9 cellular contexts compared by ENCODE assay signal in genomic region chr6:44222987-44223470, GRCh38. TPM values are rescaled to one million over a fixed set of nuclear protein-coding genes. Genes with fewer than 3 reads are reported as not detected.
DNase-seq lines count a peak whose midpoint lies in the region; ATAC-seq, FAIRE-seq and TF ChIP-seq lines count a peak whose summit lies in the region.
"Had no signal": no experiment of that assay in that cellular context is flagged by ENCODE, and none has a peak within 500 bp of the region (broad histone marks: within the 10 kb centered on the region; RNA-seq: fewer than 3 reads in every experiment).

No MANE protein-coding gene starts in this region.

- H3K4me1 Mint-ChIP-seq in GM23338: peaks cover 72% of the 10 kb centered on the region
- H3K4me1 Mint-ChIP-seq in WTC11: peaks cover 59% of the 10 kb centered on the region

- H3K27ac Mint-ChIP-seq in GM23338 (no peak overlapping the region), WTC11 (peak overlapping the region; percentile 95)

- no peaks in the 10 kb centered on the region for H3K36me3 ChIP-seq in GM23338 (ENCODE audit: insufficient read depth)
- H3K36me3 ChIP-seq in heart left ventricle: no peaks in the 10 kb centered on the region
- H3K36me3 ChIP-seq in small intestine (ENCODE audit: control insufficient read depth in 2 of 2, insufficient read depth in 2 of 2, low read length in 2 of 2): no peaks in the 10 kb centered on the region

- CTCF ChIA-PET in AG04450 (lab: Charles Lee): interaction anchor here (0.7 to 8.8 kb wide), 5 partner anchors 12 to 35 kb away, joined by 3 to 83 read pairs (median 5); no protein-coding TSS in a partner anchor
- CTCF ChIA-PET in WTC11 (lab: Charles Lee): interaction anchor here (0.6 to 10.7 kb wide), 18 partner anchors 9 to 123 kb away, joined by 3 to 174 read pairs (median 6); partner anchors contain the start of genes HSP90AB1 and SLC35B2

- H3K36me3 Mint-ChIP-seq in GM23338 (ENCODE audit: low read depth) (peaks cover 19% of the 10 kb centered on the region; the same call in 2 of the 3 replicates), WTC11 (0 out of 2 replicates have a peak, but pooled peaks cover under 1% of the 10 kb centered on the region)

- H3F3A ChIP-seq in GM23338 (replicated peaks; ENCODE audit: low read depth): peaks cover 36% of the 10 kb centered on the region

- H3K4me3 ChIP-seq in AG04450 (ENCODE audit: low read depth, low read length): peak overlapping the region; percentile 64
- peak overlapping the region; percentile 84 for H3K4me3 ChIP-seq in GM23338
- peak overlapping the region; percentile 39 to 88 (median 72) for H3K4me3 ChIP-seq in heart left ventricle
- H3K4me3 ChIP-seq in small intestine (ENCODE audit: low read depth in 1 of 2, low read length in 2 of 2): peak overlapping the region; percentile 33 to 56

- intact Hi-C loops in heart left ventricle (cut with DNase I): loop anchor here in 1 of 10 donors (5.0 kb wide), 1 partner anchor 46 kb away; no protein-coding TSS in a partner anchor

- H3K9me3 Mint-ChIP-seq in GM23338 (no peaks in the 10 kb centered on the region), WTC11 (no peaks in the 10 kb centered on the region)

- H3K27me3 Mint-ChIP-seq in GM23338 (ENCODE audit: insufficient read depth, low read depth, poor library complexity) (peaks cover 36% of the 10 kb centered on the region), WTC11 (ENCODE audit: low read depth) (no peaks in the 10 kb centered on the region)

- WGBS in heart left ventricle, 4 donors: 4 to 7% (median 5%) methylated on average over 19 to 29 of the region's 29 CpGs
- 6 to 11% (median 10%) methylated on average over 25 to 29 of the region's 29 CpGs for WGBS in small intestine, 3 donors

- peak overlapping the region; percentile 94 for H3K4me3 Mint-ChIP-seq in GM23338
- peak overlapping the region; percentile 89 for H3K4me3 Mint-ChIP-seq in WTC11

- no peak for FAIRE-seq in small intestine (lab: Jason Lieb, UNC)
- FAIRE-seq: islet of Langerhans had no signal

- TF ChIP-seq CTCF in AG04450 (IDR thresholded peaks at IDR 0.05; ENCODE audit: low read depth, low read length): no peak
- no peak for TF ChIP-seq CTCF in GM23338 (conservative IDR thresholded peaks at IDR 0.05; ENCODE audit: low read depth in 2 of 2)
- TF ChIP-seq CTCF in WTC11 (IDR thresholded peaks at IDR 0.05): no peak
- TF ChIP-seq CTCF in heart left ventricle (IDR thresholded peaks at IDR 0.05): peak in 2 of 12 donors; percentile 14 to 27

- H3K27ac ChIP-seq in AG04450 (ENCODE audit: low read depth, low read length): no peak overlapping the region
- H3K27ac ChIP-seq in GM23338 (ENCODE audit: low read depth): peak overlapping the region; percentile 26; the same call in 1 of the 2 replicates
- H3K27ac ChIP-seq in heart left ventricle: peak overlapping the region; percentile 54 to 99 (median 92)
- peak overlapping the region in 1 of 2 donors; percentile 32 for H3K27ac ChIP-seq in small intestine (ENCODE audit: low read depth in 1 of 2, low read length in 1 of 2)

- H4K20me1 ChIP-seq in GM23338 (replicated peaks; ENCODE audit: insufficient read depth): peaks cover 32% of the 10 kb centered on the region

- no peaks in the 10 kb centered on the region for H3K9me2 ChIP-seq in GM23338 (ENCODE audit: insufficient read depth)

- H3K9me3 ChIP-seq in AG04450 (ENCODE audit: control insufficient read depth, insufficient read depth, low read length): no peaks in the 10 kb centered on the region
- H3K9me3 ChIP-seq in heart left ventricle: no peaks in the 10 kb centered on the region
- no peaks in the 10 kb centered on the region for H3K9me3 ChIP-seq in small intestine (ENCODE audit: control insufficient read depth, low read depth)

- POLR2A ChIA-PET in AG04450 (lab: Yijun Ruan, JAX) (interaction anchor here (0.6 to 3.8 kb wide), 4 partner anchors 11 to 195 kb away, joined by 3 to 23 read pairs (median 3); partner anchors contain the start of gene HSP90AB1), WTC11 (lab: Charles Lee) (interaction anchor here (0.6 to 5.7 kb wide), 9 partner anchors 11 to 50 kb away, joined by 3 to 63 read pairs (median 6); partner anchors contain the start of genes HSP90AB1 and SLC35B2)

- ATAC-seq in GM23338: no peak
- ATAC-seq in WTC11: no peak
- ATAC-seq in heart left ventricle: no peak

- no peak for TF ChIP-seq POLR2A in heart left ventricle (IDR thresholded peaks at IDR 0.05)

- peaks cover 54% of the 10 kb centered on the region for H3K4me1 ChIP-seq in GM23338 (ENCODE audit: insufficient read depth)
- H3K4me1 ChIP-seq in heart left ventricle: peaks cover 9 to 95% (median 82%) of the 10 kb centered on the region in 12 donors
- H3K4me1 ChIP-seq in small intestine (ENCODE audit: control insufficient read depth in 2 of 2, insufficient read depth in 1 of 2, low read depth in 1 of 2, low read length in 1 of 2): peaks cover 0 to 5% of the 10 kb centered on the region in 2 donors

- H3K27me3 ChIP-seq in AG04450 (ENCODE audit: control insufficient read depth, insufficient read depth, low read length) (no peaks in the 10 kb centered on the region), GM23338 (ENCODE audit: insufficient read depth) (no peaks in the 10 kb centered on the region), heart left ventricle (no peaks in the 10 kb centered on the region), small intestine (ENCODE audit: control insufficient read depth in 2 of 2, insufficient read depth in 2 of 2, low read length in 2 of 2) (no peaks in the 10 kb centered on the region)

- peak overlapping the region; percentile 98 for H3K4me2 ChIP-seq in GM23338

- H2AFZ ChIP-seq in GM23338: peak overlapping the region; percentile 76; the same call in 1 of the 2 replicates

- H3K79me2 ChIP-seq in GM23338 (replicated peaks; ENCODE audit: insufficient read depth): peaks cover 45% of the 10 kb centered on the region

- DNase-seq in AG04450 (ENCODE audit: low read depth, low spot score) (no peak), GM23338 (ENCODE audit: low spot score) (peak; percentile 28), WTC11 (ENCODE audit: low spot score) (no peak), heart left ventricle (no peak), small intestine (no peak), SHP77 treated with DMSO at 0.1 percent for 48 hours (lab: John Stamatoyannopoulos, UW) (no peak), cortex of kidney (lab: John Stamatoyannopoulos, UW) (no peak), NOMO-1 (lab: John Stamatoyannopoulos, UW; ENCODE audit: unreplicated experiment in 2 of 2) (no peak)

TF ChIP-seq in GM23338, 12 proteins besides CTCF, POLR2A, EP300 and RAD21 (continues in another document):
- TF ChIP-seq POLR2AphosphoS5 (IDR thresholded peaks at IDR 0.05; ENCODE audit: low read depth) (no peak), JUNB (IDR thresholded peaks at IDR 0.05; ENCODE audit: unreplicated experiment) (no peak), STAT1 (IDR thresholded peaks at IDR 0.05; ENCODE audit: unreplicated experiment) (no peak), CREB1 (CRISPR knock-in tag; IDR thresholded peaks at IDR 0.05; ENCODE audit: low read depth) (no peak)

TF ChIP-seq in WTC11, 78 proteins besides CTCF, POLR2A, EP300 and RAD21 (continues in another document):
- TF ChIP-seq NFYB (CRISPR knock-in tag; conservative IDR thresholded peaks at IDR 0.05; ENCODE audit: low read depth) (no peak), GTF2I (CRISPR knock-in tag; conservative IDR thresholded peaks at IDR 0.05) (no peak), TEAD1 (CRISPR knock-in tag; IDR thresholded peaks at IDR 0.05) (no peak), ESRRA (CRISPR knock-in tag; IDR thresholded peaks at IDR 0.05; ENCODE audit: borderline replicate concordance) (no peak)

RNA-seq across cellular contexts. Expression of gene SLC29A1, which starts 0.4 kb away (rescaled TPM):
- 13.2 and 14.9 TPM in 2 replicates for polyA plus RNA-seq in AG04450 (2011; rRNA removed)
- polyA minus RNA-seq in AG04450 (2011; rRNA and poly(A)+ RNA removed): 15.6 and 19.6 TPM in 2 replicates
- 149 and 169 TPM in 2 replicates for total RNA-seq in GM23338 (2014; rRNA removed; shearing (Covaris generic))
- polyA plus RNA-seq in GM23338 (2016; fragmentation: Nextera tagmentation; extraction: Ambion mirVana): 67.6 and 73.1 TPM in 2 replicates
- 131 to 139 TPM (median 132 TPM) in 3 replicates for total RNA-seq in WTC11 (2021)
- total RNA-seq in heart left ventricle: 100 to 1,000 TPM in 8 of 9 donors, 10 to 100 TPM in 1; 94.9 to 319 (median 136) TPM
- polyA plus RNA-seq in heart left ventricle: 10 to 100 TPM; 48.0 to 77.5 TPM
- polyA plus RNA-seq in small intestine: 10 to 100 TPM in 1 of 3 donors, 1 to 10 TPM in 2; 2.4 to 23.8 (median 3.4) TPM

RNA-seq across cellular contexts. Expression of gene MYMX, which starts 6.3 kb away (rescaled TPM):
- not detected in 2 replicates for polyA plus RNA-seq in AG04450 (2011; rRNA removed)
- polyA minus RNA-seq in AG04450 (2011; rRNA and poly(A)+ RNA removed): not detected in 2 replicates
- 2.8 TPM in 2 replicates for total RNA-seq in GM23338 (2014; rRNA removed; shearing (Covaris generic))
- 5.2 and 7.1 TPM in 2 replicates for polyA plus RNA-seq in GM23338 (2016; fragmentation: Nextera tagmentation; extraction: Ambion mirVana)
- total RNA-seq in WTC11 (2021): 3.9 to 7.5 TPM (median 6.4 TPM) in 3 replicates
- under 1 TPM in 6 of 9 donors, not detected in 3; 0.31 to 0.96 (median 0.68) TPM for total RNA-seq in heart left ventricle
- polyA plus RNA-seq in heart left ventricle: under 1 TPM in 1 of 2 donors, not detected in 1; 0.42 TPM
- polyA plus RNA-seq in small intestine: under 1 TPM in 1 of 3 donors, not detected in 2; 0.98 TPM

RNA-seq across cellular contexts. Expression of gene HSP90AB1, which starts 23.9 kb away (rescaled TPM):
- polyA plus RNA-seq in AG04450 (2011; rRNA removed) (792 and 943 TPM in 2 replicates), GM23338 (2016; fragmentation: Nextera tagmentation; extraction: Ambion mirVana) (1,345 and 1,425 TPM in 2 replicates), heart left ventricle (100 to 1,000 TPM; 375 to 959 TPM), small intestine (100 to 1,000 TPM; 100 to 530 (median 171) TPM)
- 662 and 748 TPM in 2 replicates for polyA minus RNA-seq in AG04450 (2011; rRNA and poly(A)+ RNA removed)
- 2,361 and 2,444 TPM in 2 replicates for total RNA-seq in GM23338 (2014; rRNA removed; shearing (Covaris generic))
- total RNA-seq in WTC11 (2021) (2,159 to 2,172 TPM (median 2,171 TPM) in 3 replicates), heart left ventricle (1,000 to 10,000 TPM in 2 of 9 donors, 100 to 1,000 TPM in 7; 725 to 1,040 (median 857) TPM)

RNA-seq across cellular contexts. Expression of gene SLC35B2, which starts 34.3 kb away (rescaled TPM):
- polyA plus RNA-seq in AG04450 (2011; rRNA removed): 83.5 and 107 TPM in 2 replicates
- polyA minus RNA-seq in AG04450 (2011; rRNA and poly(A)+ RNA removed): 55.7 and 76.1 TPM in 2 replicates
- 30.5 and 30.9 TPM in 2 replicates for total RNA-seq in GM23338 (2014; rRNA removed; shearing (Covaris generic))
- polyA plus RNA-seq in GM23338 (2016; fragmentation: Nextera tagmentation; extraction: Ambion mirVana): 14.0 and 14.7 TPM in 2 replicates
- 28.9 to 36.7 TPM (median 30.8 TPM) in 3 replicates for total RNA-seq in WTC11 (2021)
- total RNA-seq in heart left ventricle: 10 to 100 TPM; 18.1 to 35.6 (median 26.4) TPM
- polyA plus RNA-seq in heart left ventricle: 10 to 100 TPM; 10.2 to 36.7 TPM
- polyA plus RNA-seq in small intestine: 10 to 100 TPM in 2 of 3 donors, 1 to 10 TPM in 1; 6.5 to 33.2 (median 11.3) TPM

RNA-seq across cellular contexts. Expression of gene NFKBIE, which starts 42.3 kb away (rescaled TPM):
- polyA plus RNA-seq in AG04450 (2011; rRNA removed): 13.7 and 17.0 TPM in 2 replicates
- polyA minus RNA-seq in AG04450 (2011; rRNA and poly(A)+ RNA removed): 6.4 and 9.4 TPM in 2 replicates
- 19.8 and 25.9 TPM in 2 replicates for total RNA-seq in GM23338 (2014; rRNA removed; shearing (Covaris generic))
- polyA plus RNA-seq in GM23338 (2016; fragmentation: Nextera tagmentation; extraction: Ambion mirVana): 12.8 and 14.6 TPM in 2 replicates
- total RNA-seq in WTC11 (2021): 8.3 to 10.4 TPM (median 10.3 TPM) in 3 replicates
- total RNA-seq in heart left ventricle: 10 to 100 TPM in 1 of 9 donors, 1 to 10 TPM in 8; 2.5 to 13.1 (median 3.8) TPM
- polyA plus RNA-seq in heart left ventricle: 1 to 10 TPM; 4.0 to 5.8 TPM
- 10 to 100 TPM in 1 of 3 donors, 1 to 10 TPM in 2; 7.6 to 13.5 (median 8.3) TPM for polyA plus RNA-seq in small intestine
